8 cellular contexts compared by ENCODE assay signal in the genomic region with DNA sequence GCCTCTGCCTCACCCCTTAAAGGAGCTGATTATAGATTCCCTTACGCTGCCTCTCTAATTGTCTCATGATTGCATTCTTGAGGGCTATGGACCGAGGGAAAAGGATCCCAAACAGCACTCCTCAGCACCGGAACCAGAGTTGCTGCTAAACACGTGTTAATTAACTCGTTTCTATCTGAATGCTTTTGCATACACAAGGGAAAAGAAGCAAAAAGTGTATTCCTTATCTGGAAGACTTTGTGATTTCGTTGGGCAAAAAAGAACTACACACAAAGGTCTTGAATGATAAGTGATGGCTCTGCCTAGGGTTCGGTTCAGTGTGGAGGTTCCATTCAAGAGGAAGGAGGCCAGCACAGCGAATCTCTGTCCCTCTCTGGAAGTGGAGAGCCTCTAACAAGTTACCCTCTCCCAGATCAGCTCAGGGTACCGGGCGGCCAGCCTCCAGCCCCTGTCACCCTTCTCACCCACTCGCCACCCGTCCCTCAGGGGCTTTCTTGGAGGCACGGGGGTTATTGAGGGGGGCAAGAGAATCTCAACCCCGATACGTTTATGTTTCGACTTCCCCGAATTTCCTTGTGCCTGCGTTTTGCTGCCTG. TPM values are rescaled to one million over a fixed set of nuclear protein-coding genes. Genes with fewer than 3 reads are reported as not detected.
DNase-seq lines count a peak whose midpoint lies in the region; ATAC-seq and TF ChIP-seq lines count a peak whose summit lies in the region.

No MANE protein-coding gene starts in this region.

- DNase-seq in HCEC 1CT (peak; percentile 23), foreskin melanocyte (peak; percentile 60), retina (peak; percentile 65), activated gamma-delta T cell (lab: John Stamatoyannopoulos, UW) (no peak), NCI-H2029 (lab: John Stamatoyannopoulos, UW) (no peak)
- peak; percentile 40 for DNase-seq in activated CD8-positive, alpha-beta T cell treated with anti-CD3 and anti-CD28 coated beads for 36 hours

- H3K27me3 ChIP-seq in BLaER1 = no peaks in the 10 kb centered on the region

- no peaks in the 10 kb centered on the region for H3K36me3 Mint-ChIP-seq in activated CD8-positive, alpha-beta T cell treated with anti-CD3 and anti-CD28 coated beads for 36 hours (ENCODE audit: low read depth)

- H3K4me1 Mint-ChIP-seq in activated CD8-positive, alpha-beta T cell treated with anti-CD3 and anti-CD28 coated beads for 36 hours (ENCODE audit: low read depth) = peaks cover 35% of the 10 kb centered on the region

- intact Hi-C loops in activated CD8-positive, alpha-beta T cell treated with anti-CD3 and anti-CD28 coated beads for 36 hours (cut with micrococcal nuclease) = loop anchor here (2.0 kb wide), 2 partner anchors 24 to 30 kb away; a partner anchor contains a TSS

- TF ChIP-seq CTCF in activated CD8-positive, alpha-beta T cell treated with anti-CD3 and anti-CD28 coated beads for 36 hours (IDR thresholded peaks at IDR 0.05) = no peak

- peak overlapping the region; percentile 96 for H3K4me2 ChIP-seq in BLaER1

- peak overlapping the region; percentile 84 for H3K27ac ChIP-seq in BLaER1

- H3K4me1 ChIP-seq in BLaER1 = peaks cover 49% of the 10 kb centered on the region

- H3K9me3 ChIP-seq in BLaER1 = no peaks in the 10 kb centered on the region

- H3K4me3 Mint-ChIP-seq in activated CD8-positive, alpha-beta T cell treated with anti-CD3 and anti-CD28 coated beads for 36 hours = peak overlapping the region; percentile 95

- no peaks in the 10 kb centered on the region for H3K27me3 Mint-ChIP-seq in activated CD8-positive, alpha-beta T cell treated with anti-CD3 and anti-CD28 coated beads for 36 hours

- POLR2A ChIA-PET in activated CD8-positive, alpha-beta T cell treated with anti-CD3 and anti-CD28 coated beads for 36 hours (lab: Charles Lee) = interaction anchor here (0.6 to 1.4 kb wide), 8 partner anchors 9 to 691 kb away, joined by 3 to 4 read pairs (median 3); a partner anchor contains a TSS

- H3K36me3 ChIP-seq in BLaER1 = peaks cover 26% of the 10 kb centered on the region

- peaks cover 34% of the 10 kb centered on the region for H4K20me1 ChIP-seq in BLaER1

- peak overlapping the region; percentile 87 for H3K9ac ChIP-seq in BLaER1

- H3K27ac Mint-ChIP-seq in activated CD8-positive, alpha-beta T cell treated with anti-CD3 and anti-CD28 coated beads for 36 hours = peak overlapping the region; percentile 89

- peak overlapping the region; percentile 89 for H3K4me3 ChIP-seq in BLaER1

- no peak for ATAC-seq in activated CD8-positive, alpha-beta T cell treated with anti-CD3 and anti-CD28 coated beads for 36 hours
- no peak for ATAC-seq in GM21576 (IDR thresholded peaks at IDR 0.05; ENCODE audit: unreplicated experiment)

- H3K9me3 Mint-ChIP-seq in activated CD8-positive, alpha-beta T cell treated with anti-CD3 and anti-CD28 coated beads for 36 hours = no peaks in the 10 kb centered on the region

- CTCF ChIA-PET in activated CD8-positive, alpha-beta T cell treated with anti-CD3 and anti-CD28 coated beads for 36 hours (lab: Charles Lee) = interaction anchor here (0.8 to 1.4 kb wide), 5 partner anchors 24 to 65 kb away, joined by 3 to 7 read pairs (median 4); a partner anchor contains a TSS

RNA-seq across cellular contexts. Expression of a gene that starts 0.5 kb away (rescaled TPM):
- total RNA-seq in activated CD8-positive, alpha-beta T cell treated with anti-CD3 and anti-CD28 coated beads for 36 hours = 10 to 100 TPM; 42.7 to 46.1 TPM

RNA-seq across cellular contexts. Expression of a gene that starts 1.2 kb away (rescaled TPM):
- 10 to 100 TPM in 1 of 2 experiments, 1 to 10 TPM in 1; 9.9 to 10.4 TPM for total RNA-seq in activated CD8-positive, alpha-beta T cell treated with anti-CD3 and anti-CD28 coated beads for 36 hours

RNA-seq across cellular contexts. Expression of a gene that starts 10.5 kb away (rescaled TPM):
- 1 to 10 TPM; 3.7 to 5.8 TPM for total RNA-seq in activated CD8-positive, alpha-beta T cell treated with anti-CD3 and anti-CD28 coated beads for 36 hours

RNA-seq across cellular contexts. Expression of a gene that starts 21.7 kb away (rescaled TPM):
- total RNA-seq in activated CD8-positive, alpha-beta T cell treated with anti-CD3 and anti-CD28 coated beads for 36 hours = 10 to 100 TPM; 54.0 to 59.4 TPM

RNA-seq across cellular contexts. Expression of a gene that starts 24.4 kb away (rescaled TPM):
- total RNA-seq in activated CD8-positive, alpha-beta T cell treated with anti-CD3 and anti-CD28 coated beads for 36 hours = 10 to 100 TPM; 59.7 to 64.2 TPM

Comparison
In these comparisons a context has a peak if more than half of its experiments do, and no peak if none do; other contexts are left out.
1. DNase-seq: peak in HCEC 1CT (single experiment), activated CD8-positive, alpha-beta T cell treated with anti-CD3 and anti-CD28 coated beads for 36 hours (single experiment), foreskin melanocyte (single experiment) and retina (single experiment); none in activated gamma-delta T cell (single experiment) and NCI-H2029 (single experiment).